Comparison of ENCODE assay signal across 21 cellular contexts in the genomic region with DNA sequence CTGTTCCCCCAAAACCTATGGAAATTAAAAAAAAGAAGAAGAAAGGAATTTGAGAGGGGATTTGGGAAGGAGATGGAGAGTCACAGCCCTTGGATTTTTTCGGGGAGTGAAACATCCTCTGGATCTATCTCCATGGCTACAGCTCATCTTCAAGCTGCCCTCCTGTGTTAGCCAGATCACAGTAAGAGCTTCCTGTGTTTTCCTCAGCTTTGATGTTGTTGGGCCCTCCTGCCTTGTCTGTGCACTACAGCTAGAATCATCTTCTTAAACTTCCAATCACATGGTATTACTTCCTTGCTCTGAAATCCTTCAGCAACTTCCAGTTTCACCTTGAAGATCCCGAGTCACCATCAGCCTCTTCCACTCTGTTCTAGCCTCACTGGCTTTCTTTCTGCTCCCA.
"Had no signal": no experiment of that assay in that cellular context is flagged by ENCODE, and none has a peak within 500 bp of the region (broad histone marks: within the 10 kb centered on the region; RNA-seq: fewer than 3 reads in every experiment).

No MANE protein-coding gene starts in this region.

- DNase-seq: KBM-7, MV-4-11, NCI-H1048, NCI-H1105 treated with DMSO at 0.1 percent for 48 hours, NCI-H1417 treated with DMSO at 0.1 percent for 48 hours, NCI-H146, NCI-H1694 treated with DMSO at 0.1 percent for 48 hours, NCI-H1930, NCI-H2171, NCI-H226, NCI-H446, NCI-H510A, NCI-H524 treated with DMSO at 0.1 percent for 48 hours, NCI-H69, NCI-H774, Right ventricle myocardium superior, RPMI8226, SIG-M5 had no signal

- H3K9me3 ChIP-seq: SJSA1 had no signal

- H3K27ac ChIP-seq: HL-60, SJSA1, SK-N-MC had no signal

- H3K4me3 ChIP-seq: SJSA1, SK-N-MC had no signal

- H3K36me3 ChIP-seq: SJSA1 had no signal

- H3K4me1 ChIP-seq: SJSA1 had no signal
